13 cellular contexts compared by ENCODE assay signal in genomic region chr1:234691567-234691966, GRCh38.
DNase-seq lines count a peak whose midpoint lies in the region; ATAC-seq, FAIRE-seq and TF ChIP-seq lines count a peak whose summit lies in the region.
"Had no signal": no experiment of that assay in that cellular context is flagged by ENCODE, and none has a peak within 500 bp of the region (broad histone marks: within the 10 kb centered on the region; RNA-seq: fewer than 3 reads in every experiment).

No MANE protein-coding gene starts in this region.

- intact Hi-C loops in stomach (cut with DNase I; ENCODE audit: low total_unique reads) = no loop called here

- CTCF ChIA-PET in AG04449 (lab: Yijun Ruan, JAX) = interaction anchor here (0.7 to 5.2 kb wide), 6 partner anchors 11 to 205 kb away, joined by 3 to 47 read pairs (median 3); no protein-coding TSS in a partner anchor

- POLR2A ChIA-PET in AG04449 (lab: Yijun Ruan, JAX) = no interaction called here

- no peak for DNase-seq in AG04449 (ENCODE audit: low read depth, low spot score)
- no peak for DNase-seq in GM12892 (ENCODE audit: insufficient read length)
- peak; percentile 17 for DNase-seq in SW480 (ENCODE audit: low spot score)
- peak in 1 of 2 donors; percentile 22 for DNase-seq in foreskin keratinocyte
- DNase-seq in medulla oblongata (ENCODE audit: extremely low spot score) = no peak
- no peak for DNase-seq in stomach
- DNase-seq in COLO668 (lab: John Stamatoyannopoulos, UW; ENCODE audit: unreplicated experiment) = no peak
- DNase-seq: activated naive CD4-positive, alpha-beta T cell treated with anti-CD3 and anti-CD28 coated beads, Interleukin-2, amount 10 ng/mL, durations not matched to agents 7 days and 5 days; effector memory CD4-positive, alpha-beta T cell; NCI-H1105; nucleus accumbens; stimulated activated CD4-positive, alpha-beta T cell treated with anti-CD3 and anti-CD28 coated beads, Interleukin-2, amount 100 ng/mL, for 24 hours had no signal

- H3K4me1 ChIP-seq in foreskin keratinocyte = no peaks in the 10 kb centered on the region
- H3K4me1 ChIP-seq in stomach = no peaks in the 10 kb centered on the region

- TF ChIP-seq POLR2A in GM12892 (IDR thresholded peaks at IDR 0.05; ENCODE audit: low read depth, low read length) (no peak), stomach (IDR thresholded peaks at IDR 0.05) (no peak)

- no peak for TF ChIP-seq EP300 in stomach (IDR thresholded peaks at IDR 0.05)

- H3K27me3 ChIP-seq in foreskin keratinocyte (no peaks in the 10 kb centered on the region), stomach (no peaks in the 10 kb centered on the region)

- H3K4me3 ChIP-seq in AG04449 (ENCODE audit: low read depth, low read length) = no peak overlapping the region
- no peak overlapping the region for H3K4me3 ChIP-seq in stomach

- no peaks in the 10 kb centered on the region for H3K9me3 ChIP-seq in stomach

- no peaks in the 10 kb centered on the region for H3K36me3 ChIP-seq in stomach

- ATAC-seq in foreskin keratinocyte = peak; percentile 57
- ATAC-seq in HG03095 (IDR thresholded peaks at IDR 0.05; ENCODE audit: unreplicated experiment) = no peak

- FAIRE-seq in GM12892 (lab: Jason Lieb, UNC) = peak; percentile 9

- H3K27ac ChIP-seq in foreskin keratinocyte = peak overlapping the region; percentile 10
- no peak overlapping the region for H3K27ac ChIP-seq in stomach

- peak; percentile 19 for TF ChIP-seq CTCF in AG04449 (IDR thresholded peaks at IDR 0.05; ENCODE audit: insufficient read depth, low read length, missing control alignments)
- peak; percentile 62 for TF ChIP-seq CTCF in foreskin keratinocyte (conservative IDR thresholded peaks at IDR 0.05)
- TF ChIP-seq CTCF in stomach (IDR thresholded peaks at IDR 0.05) = peak in 3 of 7 experiments; percentile 10 to 33 (median 20)

- 44 to 77% (median 55%) methylated on average over 3 of the region's 3 CpGs for WGBS in stomach, 5 donors
